In the genomic region with DNA sequence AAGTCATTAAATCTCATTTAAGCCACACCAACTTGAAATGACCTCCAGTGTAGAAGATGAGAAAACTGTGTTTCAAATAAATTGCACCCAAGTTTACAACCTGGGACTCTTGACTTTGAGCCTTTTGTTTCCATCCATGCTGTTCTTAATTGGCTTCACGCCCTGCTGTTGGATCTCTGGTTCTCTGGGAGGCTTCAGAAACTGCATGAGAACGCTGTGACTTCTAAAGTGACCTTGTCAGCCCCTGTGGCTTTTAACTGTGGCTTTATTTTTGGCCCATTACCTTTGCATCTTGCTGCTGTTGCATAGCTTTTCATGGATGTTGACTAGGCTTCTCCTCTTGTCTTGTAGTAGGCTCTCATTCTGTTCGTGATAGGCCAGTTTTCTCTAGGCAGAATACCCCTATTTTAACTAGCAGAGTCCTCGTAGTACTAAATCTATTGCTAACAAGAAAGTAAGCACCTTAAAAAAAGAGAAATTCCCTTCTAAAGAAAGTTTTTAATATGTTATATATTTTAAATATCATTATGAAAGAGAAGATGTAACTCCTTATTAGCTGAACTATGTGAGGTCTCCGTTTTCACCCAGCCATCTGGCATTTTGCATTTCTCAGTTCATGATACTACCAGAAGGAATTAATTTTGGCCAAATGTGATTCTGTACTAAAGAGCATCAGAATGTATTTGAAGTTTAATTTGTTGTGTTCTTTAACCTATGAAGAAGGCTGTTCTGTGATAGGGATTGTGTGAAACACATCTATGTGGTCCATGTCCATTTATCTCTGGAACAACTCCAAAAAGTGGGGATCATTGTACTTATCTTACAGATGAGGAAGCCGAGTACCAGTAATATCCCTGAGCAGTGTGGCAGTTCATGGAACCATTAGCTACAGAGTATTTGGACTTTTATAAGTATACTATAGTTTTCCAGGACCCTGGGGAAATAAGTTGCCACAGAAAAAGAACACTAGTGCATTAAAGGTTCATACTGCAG, we compare ENCODE assay signal across 10 cellular contexts. TPM values are rescaled to one million over a fixed set of nuclear protein-coding genes. Genes with fewer than 3 reads are reported as not detected.
DNase-seq lines count a peak whose midpoint lies in the region; ATAC-seq and TF ChIP-seq lines count a peak whose summit lies in the region.
"Had no signal": no experiment of that assay in that cellular context is flagged by ENCODE, and none has a peak within 500 bp of the region (broad histone marks: within the 10 kb centered on the region; RNA-seq: fewer than 3 reads in every experiment).

No MANE protein-coding gene starts in this region.

- no peaks in the 10 kb centered on the region for H3K79me2 ChIP-seq in trophoblast cell (ENCODE audit: control insufficient read depth, insufficient read depth, low read length, poor library complexity)

- DNase-seq in activated CD8-positive, alpha-beta memory T cell treated with anti-CD3 and anti-CD28 coated beads, Interleukin-2, amount 10 ng/mL, durations not matched to agents 7 days and 5 days = no peak
- no peak for DNase-seq in activated CD8-positive, alpha-beta memory T cell treated with anti-CD3 and anti-CD28 coated beads, Interleukin-2, amount 50 U/mL, for 48 hours
- DNase-seq in activated CD8-positive, alpha-beta T cell treated with anti-CD3 and anti-CD28 coated beads, Interleukin-2, amount 10 ng/mL, durations not matched to agents 7 days and 5 days = no peak
- no peak for DNase-seq in spleen
- DNase-seq in stimulated activated CD4-positive, alpha-beta T cell treated with anti-CD3 and anti-CD28 coated beads, Interleukin-2, amount 100 ng/mL, for 24 hours = no peak
- no peak for DNase-seq in trophoblast cell
- DNase-seq: ACHN, colonic mucosa had no signal

- no peak for ATAC-seq in activated CD8-positive, alpha-beta memory T cell treated with anti-CD3 and anti-CD28 coated beads, Interleukin-2, amount 10 ng/mL, durations not matched to agents 7 days and 5 days
- peak; percentile 42 for ATAC-seq in HG02870 (IDR thresholded peaks at IDR 0.05; ENCODE audit: unreplicated experiment)
- ATAC-seq in activated CD8-positive, alpha-beta T cell treated with anti-CD3 and anti-CD28 coated beads, Interleukin-2, amount 10 ng/mL, durations not matched to agents 7 days and 5 days = no peak
- no peak for ATAC-seq in GM21737 (IDR thresholded peaks at IDR 0.05; ENCODE audit: unreplicated experiment)

- peak overlapping the region; percentile 44 for H3K27ac Mint-ChIP-seq in activated CD8-positive, alpha-beta memory T cell treated with anti-CD3 and anti-CD28 coated beads, Interleukin-2, amount 10 ng/mL, durations not matched to agents 7 days and 5 days
- peak overlapping the region; percentile 58 for H3K27ac Mint-ChIP-seq in activated CD8-positive, alpha-beta T cell treated with anti-CD3 and anti-CD28 coated beads, Interleukin-2, amount 10 ng/mL, durations not matched to agents 7 days and 5 days

- no peak overlapping the region for H2BK5ac ChIP-seq in trophoblast cell (ENCODE audit: low read depth, low read length, poor library complexity)

- H4K8ac ChIP-seq in trophoblast cell (ENCODE audit: low read depth, low read length) = no peak overlapping the region

- H3K27me3 Mint-ChIP-seq in activated CD8-positive, alpha-beta memory T cell treated with anti-CD3 and anti-CD28 coated beads, Interleukin-2, amount 10 ng/mL, durations not matched to agents 7 days and 5 days = no peaks in the 10 kb centered on the region
- no peaks in the 10 kb centered on the region for H3K27me3 Mint-ChIP-seq in activated CD8-positive, alpha-beta T cell treated with anti-CD3 and anti-CD28 coated beads, Interleukin-2, amount 10 ng/mL, durations not matched to agents 7 days and 5 days (ENCODE audit: low read depth)

- no peak overlapping the region for H2AK5ac ChIP-seq in trophoblast cell (ENCODE audit: low read length)

- H3K79me1 ChIP-seq in trophoblast cell (ENCODE audit: low read length) = no peaks in the 10 kb centered on the region

- H4K91ac ChIP-seq in trophoblast cell (ENCODE audit: low read depth, low read length) = no peak overlapping the region

- H3K4me1 Mint-ChIP-seq in activated CD8-positive, alpha-beta memory T cell treated with anti-CD3 and anti-CD28 coated beads, Interleukin-2, amount 10 ng/mL, durations not matched to agents 7 days and 5 days = peaks cover 72% of the 10 kb centered on the region
- H3K4me1 Mint-ChIP-seq in activated CD8-positive, alpha-beta T cell treated with anti-CD3 and anti-CD28 coated beads, Interleukin-2, amount 10 ng/mL, durations not matched to agents 7 days and 5 days (ENCODE audit: low read depth) = peaks cover 74% of the 10 kb centered on the region

- H2BK120ac ChIP-seq in trophoblast cell (ENCODE audit: insufficient read depth, low read length, poor library complexity) = no peak overlapping the region

- CTCF ChIA-PET in activated CD8-positive, alpha-beta memory T cell treated with anti-CD3 and anti-CD28 coated beads, Interleukin-2, amount 10 ng/mL, durations not matched to agents 7 days and 5 days (lab: Charles Lee) = interaction anchor here (1.0 kb wide), 1 partner anchor 27 kb away, joined by 4 read pairs; no protein-coding TSS in a partner anchor
- CTCF ChIA-PET in activated CD8-positive, alpha-beta T cell treated with anti-CD3 and anti-CD28 coated beads, Interleukin-2, amount 10 ng/mL, durations not matched to agents 7 days and 5 days (lab: Charles Lee) = interaction anchor here (0.6 to 1.9 kb wide), 4 partner anchors 7 to 398 kb away, joined by 3 to 12 read pairs (median 5); a partner anchor contains a TSS

- TF ChIP-seq POLR2A in spleen (IDR thresholded peaks at IDR 0.05) = no peak

- H4K12ac ChIP-seq in trophoblast cell (ENCODE audit: low read depth, low read length) = no peak overlapping the region

- H3K9me3 ChIP-seq in spleen (no peaks in the 10 kb centered on the region), trophoblast cell (ENCODE audit: insufficient read depth, low read depth, low read length) (no peaks in the 10 kb centered on the region)
- H3K9me3 ChIP-seq: colonic mucosa had no signal

- no peak overlapping the region for H3K14ac ChIP-seq in trophoblast cell (ENCODE audit: low read length)

- H3K4me1 ChIP-seq in spleen (peaks cover 37 to 100% (median 90%) of the 10 kb centered on the region in 6 donors), trophoblast cell (ENCODE audit: control insufficient read depth in 1 of 2, insufficient read depth in 2 of 2, low read length in 2 of 2) (no peaks in the 10 kb centered on the region)
- H3K4me1 ChIP-seq: colonic mucosa had no signal

- H3K18ac ChIP-seq in trophoblast cell (ENCODE audit: low read length) = no peak overlapping the region

- H3K27me3 ChIP-seq in spleen (replicated peaks in 1 of 7) (no peaks in the 10 kb centered on the region), trophoblast cell (ENCODE audit: insufficient read depth, low read length) (no peaks in the 10 kb centered on the region)
- H3K27me3 ChIP-seq: colonic mucosa had no signal

- H2BK12ac ChIP-seq in trophoblast cell (ENCODE audit: low read length) = no peak overlapping the region

- no peak overlapping the region for H3K9ac ChIP-seq in trophoblast cell (ENCODE audit: low read length)

- H3K4me2 ChIP-seq in trophoblast cell (ENCODE audit: low read length) = no peak overlapping the region

- TF ChIP-seq CTCF in spleen (IDR thresholded peaks at IDR 0.05 in 8 of 11, conservative IDR thresholded peaks at IDR 0.05 in 3 of 11) = no peak

- POLR2A ChIA-PET in activated CD8-positive, alpha-beta T cell treated with anti-CD3 and anti-CD28 coated beads, Interleukin-2, amount 10 ng/mL, durations not matched to agents 7 days and 5 days (lab: Charles Lee) = interaction anchor here (0.7 kb wide), 1 partner anchor 29 kb away, joined by 4 read pairs; no protein-coding TSS in a partner anchor

- WGBS in spleen, 5 donors = 72 to 85% (median 76%) methylated on average over 6 of the region's 6 CpGs
- WGBS in trophoblast cell (ENCODE audit: extremely low coverage, insufficient coverage, insufficient read length) = no CpG with 5 or more reads among the region's 6 CpGs

- no peaks in the 10 kb centered on the region for H3K9me3 Mint-ChIP-seq in activated CD8-positive, alpha-beta memory T cell treated with anti-CD3 and anti-CD28 coated beads, Interleukin-2, amount 10 ng/mL, durations not matched to agents 7 days and 5 days (ENCODE audit: low read depth)
- H3K9me3 Mint-ChIP-seq in activated CD8-positive, alpha-beta T cell treated with anti-CD3 and anti-CD28 coated beads, Interleukin-2, amount 10 ng/mL, durations not matched to agents 7 days and 5 days (ENCODE audit: insufficient read depth) = no peaks in the 10 kb centered on the region

- H3K23ac ChIP-seq in trophoblast cell (ENCODE audit: low read length) = no peak overlapping the region

- intact Hi-C loops in spleen (cut with DNase I; ENCODE audit: low total_unique reads) = no loop called here

- peaks cover 33% of the 10 kb centered on the region for H3K36me3 Mint-ChIP-seq in activated CD8-positive, alpha-beta memory T cell treated with anti-CD3 and anti-CD28 coated beads, Interleukin-2, amount 10 ng/mL, durations not matched to agents 7 days and 5 days
- H3K36me3 Mint-ChIP-seq in activated CD8-positive, alpha-beta T cell treated with anti-CD3 and anti-CD28 coated beads, Interleukin-2, amount 10 ng/mL, durations not matched to agents 7 days and 5 days (ENCODE audit: low read depth) = peaks cover 47% of the 10 kb centered on the region

- no peak overlapping the region for H2AFZ ChIP-seq in trophoblast cell (ENCODE audit: insufficient read depth, low read length, poor library complexity)

- peaks cover 0 to 8% (median 0%) of the 10 kb centered on the region in 6 donors for H3K36me3 ChIP-seq in spleen
- peaks cover 0 to 2% of the 10 kb centered on the region in 2 experiments for H3K36me3 ChIP-seq in trophoblast cell (ENCODE audit: control insufficient read depth in 1 of 2, insufficient read depth in 2 of 2, low read length in 2 of 2)
- H3K36me3 ChIP-seq: colonic mucosa had no signal

- no peak overlapping the region for H3K4me3 ChIP-seq in spleen
- no peak overlapping the region for H3K4me3 ChIP-seq in trophoblast cell (ENCODE audit: low read depth, low read length)
- H3K4me3 ChIP-seq: colonic mucosa had no signal

- H3K27ac ChIP-seq in spleen (peak overlapping the region in 7 of 8 donors; percentile 22 to 63 (median 26)), trophoblast cell (ENCODE audit: low read depth, low read length) (no peak overlapping the region)
- H3K27ac ChIP-seq: colonic mucosa had no signal

- H3K4ac ChIP-seq in trophoblast cell (ENCODE audit: low read depth, low read length) = no peak overlapping the region

- no peak overlapping the region for H3K4me3 Mint-ChIP-seq in activated CD8-positive, alpha-beta memory T cell treated with anti-CD3 and anti-CD28 coated beads, Interleukin-2, amount 10 ng/mL, durations not matched to agents 7 days and 5 days
- H3K4me3 Mint-ChIP-seq in activated CD8-positive, alpha-beta T cell treated with anti-CD3 and anti-CD28 coated beads, Interleukin-2, amount 10 ng/mL, durations not matched to agents 7 days and 5 days = no peak overlapping the region

RNA-seq across cellular contexts. Expression of a gene that starts 29.6 kb away (rescaled TPM):
- total RNA-seq in activated CD8-positive, alpha-beta memory T cell treated with anti-CD3 and anti-CD28 coated beads, Interleukin-2, amount 10 ng/mL, durations not matched to agents 7 days and 5 days = 100 to 1,000 TPM; 106 to 109 TPM
- 100 to 1,000 TPM; 123 to 127 TPM for total RNA-seq in activated CD8-positive, alpha-beta T cell treated with anti-CD3 and anti-CD28 coated beads, Interleukin-2, amount 10 ng/mL, durations not matched to agents 7 days and 5 days
- total RNA-seq in spleen = 100 to 1,000 TPM in 4 of 7 donors, 10 to 100 TPM in 3; 71.1 to 113 (median 102) TPM
- polyA plus RNA-seq in spleen = 100 to 1,000 TPM in 2 of 3 donors, 10 to 100 TPM in 1; 91.9 to 123 (median 100) TPM
- 58.8 and 59.8 TPM in 2 replicates for polyA plus RNA-seq in trophoblast cell (2013)
